In genomic region chr5:163565931-163566608, GRCh38 we compare ENCODE assay signal across 8 cellular contexts.
DNase-seq lines count a peak whose midpoint lies in the region; ATAC-seq and TF ChIP-seq lines count a peak whose summit lies in the region.

No MANE protein-coding gene starts in this region.

- peaks cover 27% of the 10 kb centered on the region for H3K4me1 ChIP-seq in A673 (ENCODE audit: insufficient read depth, low read length, poor library complexity, severe bottlenecking)

- H3K27ac Mint-ChIP-seq in memory B cell: no peak overlapping the region
- H3K27ac Mint-ChIP-seq in stimulated activated naive CD8-positive, alpha-beta T cell treated with anti-CD3 and anti-CD28 coated beads, Interleukin-15, amount 100 ng/mL, for 72 hours: no peak overlapping the region

- POLR2A ChIA-PET in A673 (lab: Charles Lee; ENCODE audit: low non-redundant PET): no interaction called here

- peaks cover 36% of the 10 kb centered on the region for H3K27me3 ChIP-seq in A673 (replicated peaks; ENCODE audit: insufficient read depth, low read depth, low read length, poor library complexity)

- intact Hi-C loops in A673 (cut with micrococcal nuclease; ENCODE audit: unreplicated experiment): loop anchor here (5.0 to 10.0 kb wide), 6 partner anchors 126 to 1931 kb away; no protein-coding TSS in a partner anchor

- H3K9me3 Mint-ChIP-seq in memory B cell: no peaks in the 10 kb centered on the region
- H3K9me3 Mint-ChIP-seq in stimulated activated naive CD8-positive, alpha-beta T cell treated with anti-CD3 and anti-CD28 coated beads, Interleukin-15, amount 100 ng/mL, for 72 hours: no peaks in the 10 kb centered on the region

- no peak for DNase-seq in A673 (ENCODE audit: low spot score)
- peak; percentile 13 for DNase-seq in UCSD-AML1 (lab: John Stamatoyannopoulos, UW; ENCODE audit: unreplicated experiment)
- DNase-seq in dermis blood vessel endothelial cell: peak; percentile 52
- peak; percentile 17 to 35 for DNase-seq in memory B cell (ENCODE audit: low spot score in 2 of 2)
- peak; percentile 39 to 52 for DNase-seq in stimulated activated naive CD8-positive, alpha-beta T cell treated with anti-CD3 and anti-CD28 coated beads, Interleukin-15, amount 100 ng/mL, for 72 hours
- DNase-seq in NCI-H2029 (lab: John Stamatoyannopoulos, UW): no peak

- no peaks in the 10 kb centered on the region for H3K36me3 ChIP-seq in A673 (ENCODE audit: insufficient read depth, low read length, poor library complexity, severe bottlenecking)

- H3K4me1 Mint-ChIP-seq in memory B cell: peaks cover 11% of the 10 kb centered on the region
- peaks cover 27% of the 10 kb centered on the region for H3K4me1 Mint-ChIP-seq in stimulated activated naive CD8-positive, alpha-beta T cell treated with anti-CD3 and anti-CD28 coated beads, Interleukin-15, amount 100 ng/mL, for 72 hours

- CTCF ChIA-PET in A673 (lab: Charles Lee): no interaction called here

- peaks cover 13% of the 10 kb centered on the region for H3K27me3 Mint-ChIP-seq in memory B cell
- H3K27me3 Mint-ChIP-seq in stimulated activated naive CD8-positive, alpha-beta T cell treated with anti-CD3 and anti-CD28 coated beads, Interleukin-15, amount 100 ng/mL, for 72 hours: peaks cover 74% of the 10 kb centered on the region

- no peak for TF ChIP-seq CTCF in A673 (conservative IDR thresholded peaks at IDR 0.05; ENCODE audit: low read depth, low read length)

- ATAC-seq in GM18519 (IDR thresholded peaks at IDR 0.05; ENCODE audit: low FRiP score, unreplicated experiment) (peak; percentile 54), HG03095 (IDR thresholded peaks at IDR 0.05; ENCODE audit: unreplicated experiment) (peak; percentile 56), memory B cell (ENCODE audit: low read depth) (peak; percentile 85)
- ATAC-seq in stimulated activated naive CD8-positive, alpha-beta T cell treated with anti-CD3 and anti-CD28 coated beads, Interleukin-15, amount 100 ng/mL, for 72 hours: peak; percentile 93

- no peaks in the 10 kb centered on the region for H3K36me3 Mint-ChIP-seq in memory B cell

- H3K9me3 ChIP-seq in A673 (ENCODE audit: low read depth, low read length, poor library complexity, severe bottlenecking): no peaks in the 10 kb centered on the region

- H3K27ac ChIP-seq in A673 (ENCODE audit: low read depth, low read length, poor library complexity, severe bottlenecking): no peak overlapping the region

- BruUV-seq in A673 (replicated peaks; lab: Mats Ljungman, UMichigan): no TSS peak

- H3K4me3 ChIP-seq in A673 (ENCODE audit: low read depth, low read length, poor library complexity, severe bottlenecking): peak overlapping the region; percentile 11

- peak overlapping the region; percentile 72 for H3K4me3 Mint-ChIP-seq in memory B cell
- H3K4me3 Mint-ChIP-seq in stimulated activated naive CD8-positive, alpha-beta T cell treated with anti-CD3 and anti-CD28 coated beads, Interleukin-15, amount 100 ng/mL, for 72 hours: peak overlapping the region; percentile 84 to 85

Comparison
In these comparisons a context has a peak if more than half of its experiments do, and no peak if none do; other contexts are left out.
1. DNase-seq: peak in UCSD-AML1 (single experiment), dermis blood vessel endothelial cell (single experiment), memory B cell (2 of 2) and stimulated activated naive CD8-positive, alpha-beta T cell treated with anti-CD3 and anti-CD28 coated beads, Interleukin-15, amount 100 ng/mL, for 72 hours (2 of 2); none in A673 (single experiment) and NCI-H2029 (single experiment).
2. Peak in every context shown above with its lines, with median percentiles within 50 percentile points of each other: ATAC-seq.